ENCODE assay signal across 8 cellular contexts in genomic region chr17:50096092-50096491, GRCh38. TPM values are rescaled to one million over a fixed set of nuclear protein-coding genes. Genes with fewer than 3 reads are reported as not detected.
DNase-seq lines count a peak whose midpoint lies in the region; ATAC-seq, FAIRE-seq and TF ChIP-seq lines count a peak whose summit lies in the region.

No MANE protein-coding gene starts in this region.

- H3K27ac ChIP-seq in HUES48 (ENCODE audit: low read depth, low read length) (no peak overlapping the region), ascending aorta (peak overlapping the region; percentile 75 to 87)

- no peaks in the 10 kb centered on the region for H3K36me3 ChIP-seq in HUES48 (ENCODE audit: control insufficient read depth, insufficient read depth, low read length)
- peaks cover 24 to 33% of the 10 kb centered on the region in 2 donors for H3K36me3 ChIP-seq in ascending aorta
- peaks cover 2% of the 10 kb centered on the region for H3K36me3 ChIP-seq in kidney epithelial cell (ENCODE audit: control insufficient read depth, insufficient read depth, low read length)

- H3K4me1 Mint-ChIP-seq in stimulated activated naive CD8-positive, alpha-beta T cell treated with anti-CD3 and anti-CD28 coated beads, Interleukin-15, amount 100 ng/mL, for 72 hours: peaks cover 34% of the 10 kb centered on the region

- DNase-seq in ascending aorta (ENCODE audit: low spot score in 2 of 2): no peak
- no peak for DNase-seq in kidney epithelial cell (ENCODE audit: low read depth)
- no peak for DNase-seq in stimulated activated naive CD8-positive, alpha-beta T cell treated with anti-CD3 and anti-CD28 coated beads, Interleukin-15, amount 100 ng/mL, for 72 hours
- no peak for DNase-seq in GDM1 (lab: John Stamatoyannopoulos, UW)
- DNase-seq in activated CD4-positive, alpha-beta T cell treated with anti-CD3 and anti-CD28 coated beads for 48 hours: no peak
- no peak for DNase-seq in SKM-1 treated with dmso at 0.1 percent for 144 hours (lab: John Stamatoyannopoulos, UW; ENCODE audit: unreplicated experiment)
- DNase-seq in GM12892 (ENCODE audit: insufficient read length): no peak

- 0 out of 2 replicates have a peak, but pooled peaks cover 4% of the 10 kb centered on the region for H3K27me3 ChIP-seq in HUES48 (ENCODE audit: control insufficient read depth, insufficient read depth, low read length)
- H3K27me3 ChIP-seq in ascending aorta: no peaks in the 10 kb centered on the region
- H3K27me3 ChIP-seq in kidney epithelial cell (ENCODE audit: control insufficient read depth, insufficient read depth, low read length): no peaks in the 10 kb centered on the region

- ATAC-seq in stimulated activated naive CD8-positive, alpha-beta T cell treated with anti-CD3 and anti-CD28 coated beads, Interleukin-15, amount 100 ng/mL, for 72 hours: no peak

- peak overlapping the region in 1 of 2 donors; percentile 93 for H3K27ac Mint-ChIP-seq in stimulated activated naive CD8-positive, alpha-beta T cell treated with anti-CD3 and anti-CD28 coated beads, Interleukin-15, amount 100 ng/mL, for 72 hours

- no peaks in the 10 kb centered on the region for H3K27me3 Mint-ChIP-seq in stimulated activated naive CD8-positive, alpha-beta T cell treated with anti-CD3 and anti-CD28 coated beads, Interleukin-15, amount 100 ng/mL, for 72 hours

- no peak overlapping the region for H3K9ac ChIP-seq in HUES48 (ENCODE audit: low read depth, low read length)

- no peak for TF ChIP-seq POLR2A in GM12892 (IDR thresholded peaks at IDR 0.05; ENCODE audit: low read depth, low read length)

- no peak for TF ChIP-seq CTCF in ascending aorta (IDR thresholded peaks at IDR 0.05)
- TF ChIP-seq CTCF in kidney epithelial cell (IDR thresholded peaks at IDR 0.05; ENCODE audit: insufficient read depth, low read length, poor library complexity, severe bottlenecking): no peak

- H3K4me1 ChIP-seq in HUES48 (ENCODE audit: control insufficient read depth, insufficient read depth, low read length): peaks cover 14% of the 10 kb centered on the region
- H3K4me1 ChIP-seq in ascending aorta: peaks cover 7 to 22% of the 10 kb centered on the region in 2 donors

- FAIRE-seq in GM12892 (lab: Jason Lieb, UNC): no peak

- intact Hi-C loops in ascending aorta (cut with DNase I): loop anchor here (5.0 kb wide), 1 partner anchor 51 kb away; no protein-coding TSS in a partner anchor

- peak overlapping the region; percentile 90 to 98 for H3K4me3 Mint-ChIP-seq in stimulated activated naive CD8-positive, alpha-beta T cell treated with anti-CD3 and anti-CD28 coated beads, Interleukin-15, amount 100 ng/mL, for 72 hours

- H3K9me3 ChIP-seq in HUES48 (ENCODE audit: control insufficient read depth, insufficient read depth, low read length) (no peaks in the 10 kb centered on the region), ascending aorta (no peaks in the 10 kb centered on the region)

- H3K4me3 ChIP-seq in HUES48 (ENCODE audit: low read depth, low read length): peak overlapping the region; percentile 86
- H3K4me3 ChIP-seq in ascending aorta: peak overlapping the region; percentile 78 to 84
- H3K4me3 ChIP-seq in kidney epithelial cell (ENCODE audit: low read depth, low read length): peak overlapping the region; percentile 87

- H3K9me3 Mint-ChIP-seq in stimulated activated naive CD8-positive, alpha-beta T cell treated with anti-CD3 and anti-CD28 coated beads, Interleukin-15, amount 100 ng/mL, for 72 hours: no peaks in the 10 kb centered on the region

RNA-seq across cellular contexts. Expression of gene PDK2, which starts 0.9 kb away (rescaled TPM):
- total RNA-seq in ascending aorta: 73.5 TPM
- 12.7 and 14.5 TPM in 2 replicates for total RNA-seq in kidney epithelial cell
- 5.2 TPM for polyA plus RNA-seq in GM12892 (2012; ENCODE audit: missing spikeins)

RNA-seq across cellular contexts. Expression of gene SAMD14, which starts 33.9 kb away (rescaled TPM):
- total RNA-seq in ascending aorta (3.2 TPM), kidney epithelial cell (13.3 and 14.7 TPM in 2 replicates)
- polyA plus RNA-seq in GM12892 (2012; ENCODE audit: missing spikeins): 0.40 TPM

RNA-seq across cellular contexts. Expression of gene ITGA3, which starts 40.2 kb away (rescaled TPM):
- total RNA-seq in ascending aorta (222 TPM), kidney epithelial cell (1,029 and 1,224 TPM in 2 replicates)
- 1.2 TPM for polyA plus RNA-seq in GM12892 (2012; ENCODE audit: missing spikeins)

RNA-seq across cellular contexts. Expression of gene PPP1R9B, which starts 54.4 kb away (rescaled TPM):
- 63.5 TPM for total RNA-seq in ascending aorta
- total RNA-seq in kidney epithelial cell: 35.2 and 38.2 TPM in 2 replicates
- 32.1 TPM for polyA plus RNA-seq in GM12892 (2012; ENCODE audit: missing spikeins)
